ENCODE assay signal across 11 cellular contexts in the genomic region with DNA sequence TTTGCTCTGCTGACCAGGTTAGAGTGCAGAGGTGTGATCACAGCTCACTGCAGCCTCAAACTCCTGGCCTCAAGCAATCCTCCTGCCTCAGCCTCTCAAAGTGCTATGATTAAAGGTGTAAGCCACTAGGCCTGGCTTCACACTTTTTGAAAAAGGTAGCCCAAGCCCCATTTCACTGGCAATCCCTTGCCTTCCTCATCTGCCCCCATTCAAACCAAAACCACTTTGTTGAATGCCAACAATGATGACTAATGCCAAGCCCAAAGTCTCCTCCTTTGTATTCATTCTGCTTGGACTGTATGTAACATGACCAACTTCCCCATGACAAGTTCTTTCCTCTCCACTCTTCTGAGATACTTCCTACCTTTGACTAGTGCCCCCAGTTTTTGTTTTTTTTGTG. TPM values are rescaled to one million over a fixed set of nuclear protein-coding genes. Genes with fewer than 3 reads are reported as not detected.
DNase-seq lines count a peak whose midpoint lies in the region; ATAC-seq and TF ChIP-seq lines count a peak whose summit lies in the region.
"Had no signal": no experiment of that assay in that cellular context is flagged by ENCODE, and none has a peak within 500 bp of the region (broad histone marks: within the 10 kb centered on the region; RNA-seq: fewer than 3 reads in every experiment).

No MANE protein-coding gene starts in this region.

- peaks cover 49% of the 10 kb centered on the region for H3K4me1 ChIP-seq in CD4-positive, alpha-beta memory T cell (ENCODE audit: insufficient read depth, low read length)
- peaks cover 7% of the 10 kb centered on the region; the same call in 1 of the 2 replicates for H3K4me1 ChIP-seq in IMR-90 (ENCODE audit: control insufficient read depth, insufficient read depth, low read length)
- H3K4me1 ChIP-seq in left lung: peaks cover 19 to 61% of the 10 kb centered on the region in 2 donors

- no peaks in the 10 kb centered on the region for H3K36me3 ChIP-seq in CD4-positive, alpha-beta memory T cell (ENCODE audit: insufficient read depth, low read length)
- H3K36me3 ChIP-seq in IMR-90 (ENCODE audit: control insufficient read depth, insufficient read depth, low read length) (no peaks in the 10 kb centered on the region), left lung (no peaks in the 10 kb centered on the region)

- H3K4me2 ChIP-seq in IMR-90 (ENCODE audit: low read depth, low read length): no peak overlapping the region

- peak overlapping the region in 4 of 8 donors; percentile 20 to 51 (median 29) for H3K4me3 Mint-ChIP-seq in CD4-positive, alpha-beta memory T cell
- peak overlapping the region; percentile 30 to 66 for H3K4me3 Mint-ChIP-seq in activated T-cell treated with anti-CD3 and anti-CD28 coated beads, Interleukin-2, amount 50 U/mL, for 72 hours

- TF ChIP-seq RAD21 in IMR-90 (IDR thresholded peaks at IDR 0.05; ENCODE audit: low read length): no peak

- no peak overlapping the region for H4K8ac ChIP-seq in IMR-90 (ENCODE audit: low read depth in 2 of 2, low read length in 2 of 2)

- no peak overlapping the region for H2AK5ac ChIP-seq in IMR-90 (ENCODE audit: low read depth, low read length)

- POLR2A ChIA-PET in CD4-positive, alpha-beta memory T cell (lab: Charles Lee; ENCODE audit: partially characterized antibody): no interaction called here
- POLR2A ChIA-PET in IMR-90 (lab: Charles Lee; ENCODE audit: unreplicated experiment): no interaction called here

- H4K20me1 ChIP-seq in IMR-90 (ENCODE audit: insufficient read depth, low read length): peaks cover 67% of the 10 kb centered on the region

- no peak overlapping the region for H3K4ac ChIP-seq in IMR-90 (ENCODE audit: low read depth, low read length)

- ATAC-seq in IMR-90 (ENCODE audit: low read depth) (0 out of 2 replicates have a peak, but pooled peaks have one; percentile 11), left lung (peak; percentile 61), GM18505 (IDR thresholded peaks at IDR 0.05; ENCODE audit: unreplicated experiment) (no peak)
- peak; percentile 97 to 99 for ATAC-seq in activated T-cell treated with anti-CD3 and anti-CD28 coated beads, Interleukin-2, amount 50 U/mL, for 72 hours (replicated peaks in 1 of 2)

- dilution Hi-C loops in IMR-90 (cut with HindIII; ENCODE audit: low sequenced_read_pairs, unreplicated experiment): no loop called here

- H3K27me3 Mint-ChIP-seq in CD4-positive, alpha-beta memory T cell: no peaks in the 10 kb centered on the region
- H3K27me3 Mint-ChIP-seq in activated T-cell treated with anti-CD3 and anti-CD28 coated beads, Interleukin-2, amount 50 U/mL, for 72 hours (ENCODE audit: low read depth): no peaks in the 10 kb centered on the region

- peaks cover 49 to 75% (median 64%) of the 10 kb centered on the region in 4 donors for H3K4me1 Mint-ChIP-seq in CD4-positive, alpha-beta memory T cell
- peaks cover 50% of the 10 kb centered on the region for H3K4me1 Mint-ChIP-seq in activated T-cell treated with anti-CD3 and anti-CD28 coated beads, Interleukin-2, amount 50 U/mL, for 72 hours (ENCODE audit: low read depth)

- H2AK9ac ChIP-seq in IMR-90 (replicated peaks; ENCODE audit: low read depth, low read length, poor library complexity): no peak overlapping the region

- in situ Hi-C loops in IMR-90 (cut with MboI; ENCODE audit: low sequenced_read_pairs): no loop called here

- H3K36me3 Mint-ChIP-seq in CD4-positive, alpha-beta memory T cell: peaks cover 28 to 37% of the 10 kb centered on the region in 2 donors
- peaks cover 24 to 36% of the 10 kb centered on the region in 2 donors for H3K36me3 Mint-ChIP-seq in activated T-cell treated with anti-CD3 and anti-CD28 coated beads, Interleukin-2, amount 50 U/mL, for 72 hours (ENCODE audit: insufficient read depth in 2 of 2)

- H2BK20ac ChIP-seq in IMR-90 (ENCODE audit: low read depth, low read length): no peak overlapping the region

- H2AFZ ChIP-seq in IMR-90 (replicated peaks; ENCODE audit: low read length, poor library complexity): no peak overlapping the region

- H3K27ac Mint-ChIP-seq in CD4-positive, alpha-beta memory T cell: peak overlapping the region in 6 of 7 donors; percentile 1 to 68 (median 4)
- H3K27ac Mint-ChIP-seq in activated T-cell treated with anti-CD3 and anti-CD28 coated beads, Interleukin-2, amount 50 U/mL, for 72 hours: peak overlapping the region; percentile 86

- no peak overlapping the region for H3K23ac ChIP-seq in IMR-90 (ENCODE audit: low read depth, low read length)

- H3K27me3 ChIP-seq in CD4-positive, alpha-beta memory T cell (ENCODE audit: insufficient read depth, low read length): no peaks in the 10 kb centered on the region
- H3K27me3 ChIP-seq in IMR-90 (ENCODE audit: control insufficient read depth, insufficient read depth, low read length) (no peaks in the 10 kb centered on the region), left lung (no peaks in the 10 kb centered on the region)
- H3K27me3 ChIP-seq: spleen had no signal

- H3K4me3 ChIP-seq in CD4-positive, alpha-beta memory T cell (ENCODE audit: low read length in 2 of 2): no peak overlapping the region
- H3K4me3 ChIP-seq in IMR-90 (ENCODE audit: insufficient read depth, low read depth, low read length) (no peak overlapping the region), left lung (no peak overlapping the region)
- H3K4me3 ChIP-seq: spleen had no signal

- H3K56ac ChIP-seq in IMR-90 (ENCODE audit: extremely low read depth, insufficient read depth, low read length): no peak overlapping the region

- H4K5ac ChIP-seq in IMR-90 (ENCODE audit: low read depth, low read length): no peak overlapping the region

- H3K9me1 ChIP-seq in IMR-90 (ENCODE audit: insufficient read depth, low read length): peaks cover 7% of the 10 kb centered on the region; the same call in 1 of the 2 replicates

- H2BK120ac ChIP-seq in IMR-90 (ENCODE audit: low read depth, low read length): no peak overlapping the region

- H3K9me3 ChIP-seq in CD4-positive, alpha-beta memory T cell (ENCODE audit: control insufficient read depth in 1 of 2, low read length in 2 of 2): peaks cover 0 to 10% of the 10 kb centered on the region in 2 donors
- H3K9me3 ChIP-seq in IMR-90 (ENCODE audit: control insufficient read depth, insufficient read depth, low read length): peaks cover 3% of the 10 kb centered on the region; the same call in 1 of the 2 replicates
- H3K9me3 ChIP-seq in left lung: peaks cover 0 to 23% of the 10 kb centered on the region in 2 donors

- no peak overlapping the region for H2BK5ac ChIP-seq in IMR-90 (ENCODE audit: low read depth, low read length, poor library complexity, severe bottlenecking)

- BruUV-seq in IMR-90 (replicated peaks; lab: Mats Ljungman, UMichigan): no TSS peak

- H3K27ac ChIP-seq in CD4-positive, alpha-beta memory T cell (ENCODE audit: low read depth, low read length): no peak overlapping the region
- H3K27ac ChIP-seq in IMR-90 (ENCODE audit: insufficient read depth, low read length) (no peak overlapping the region), left lung (peak overlapping the region in 1 of 2 donors; percentile 62)

- H3K18ac ChIP-seq in IMR-90 (ENCODE audit: low read depth, low read length): no peak overlapping the region

- H3K9me3 Mint-ChIP-seq in CD4-positive, alpha-beta memory T cell: peaks cover 0 to 23% (median 20%) of the 10 kb centered on the region in 8 donors
- peaks cover 7 to 9% of the 10 kb centered on the region in 2 donors for H3K9me3 Mint-ChIP-seq in activated T-cell treated with anti-CD3 and anti-CD28 coated beads, Interleukin-2, amount 50 U/mL, for 72 hours

- no peak for DNase-seq in CD4-positive, alpha-beta memory T cell
- DNase-seq in IMR-90: peak; percentile 28
- peak; percentile 43 to 50 for DNase-seq in activated T-cell treated with anti-CD3 and anti-CD28 coated beads, Interleukin-2, amount 50 U/mL, for 72 hours
- no peak for DNase-seq in left lung
- DNase-seq in ecto neural progenitor cell (ENCODE audit: low spot score): no peak
- no peak for DNase-seq in cerebellum (ENCODE audit: low spot score)
- DNase-seq in NCI-H2107 (lab: John Stamatoyannopoulos, UW): no peak
- DNase-seq: NCI-H2171 treated with DMSO at 0.1 percent for 48 hours, spleen, substantia nigra had no signal

- TF ChIP-seq POLR2A in IMR-90 (IDR thresholded peaks at IDR 0.05; ENCODE audit: low read depth, low read length) (no peak), GM18505 (IDR thresholded peaks at IDR 0.05; ENCODE audit: borderline replicate concordance, extremely low read depth, insufficient read depth, insufficient read length) (no peak)

- no peak overlapping the region for H3K9ac ChIP-seq in IMR-90 (ENCODE audit: low read depth, low read length)

- no peak overlapping the region for H3K14ac ChIP-seq in IMR-90 (replicated peaks; ENCODE audit: low read depth, low read length)

- H2BK15ac ChIP-seq in IMR-90 (ENCODE audit: low read depth, low read length): no peak overlapping the region

- H3K79me1 ChIP-seq in IMR-90 (ENCODE audit: low read depth in 1 of 2, low read length in 2 of 2): peaks cover 38 to 51% of the 10 kb centered on the region in 2 experiments

- H4K91ac ChIP-seq in IMR-90 (ENCODE audit: insufficient read depth, low read depth, low read length): no peak overlapping the region

- no peak for TF ChIP-seq CTCF in IMR-90 (conservative IDR thresholded peaks at IDR 0.05; ENCODE audit: low read depth, low read length)
- TF ChIP-seq CTCF in left lung (IDR thresholded peaks at IDR 0.05): no peak

- intact Hi-C loops in CD4-positive, alpha-beta memory T cell (cut with micrococcal nuclease): no loop called here
- intact Hi-C loops in IMR-90 (cut with micrococcal nuclease): no loop called here
- intact Hi-C loops in left lung (cut with DNase I): no loop called here

- CTCF ChIA-PET in CD4-positive, alpha-beta memory T cell (lab: Charles Lee; ENCODE audit: partially characterized antibody): interaction anchor here (1.1 to 2.7 kb wide), 3 partner anchors 14 to 224 kb away, joined by 3 to 8 read pairs (median 7); no protein-coding TSS in a partner anchor
- CTCF ChIA-PET in IMR-90 (lab: Yijun Ruan, JAX): interaction anchor here (0.6 kb wide), 1 partner anchor 32 kb away, joined by 3 read pairs; no protein-coding TSS in a partner anchor

TF ChIP-seq in IMR-90, 13 proteins besides CTCF, POLR2A, EP300 and RAD21:
- no peak for TF ChIP-seq FOS (IDR thresholded peaks at IDR 0.05; ENCODE audit: low read depth, low read length)
- no peak for TF ChIP-seq NFE2L2 (IDR thresholded peaks at IDR 0.05; ENCODE audit: low read depth, low read length)
- no peak for TF ChIP-seq BHLHE40 (IDR thresholded peaks at IDR 0.05; ENCODE audit: low read depth, low read length)
- TF ChIP-seq MAZ (IDR thresholded peaks at IDR 0.05; ENCODE audit: borderline replicate concordance, low read depth, low read length): no peak
- no peak for TF ChIP-seq MAFK (IDR thresholded peaks at IDR 0.05; ENCODE audit: low read depth, low read length)
TF ChIP-seq in IMR-90: peak in this region for 0.

RNA-seq across cellular contexts. Expression of a gene that starts 33.1 kb away (rescaled TPM):
- 10 to 100 TPM; 58.5 to 60.6 TPM for total RNA-seq in CD4-positive, alpha-beta memory T cell
- 10 to 100 TPM; 19.4 to 55.3 TPM for polyA plus RNA-seq in CD4-positive, alpha-beta memory T cell
- 14.0 and 19.4 TPM in 2 replicates for total RNA-seq in IMR-90 (2012; rRNA removed)
- 10.5 and 10.8 TPM in 2 replicates for polyA plus RNA-seq in IMR-90 (2012; rRNA removed)
- polyA plus RNA-seq in IMR-90 (2012; cell fraction: cytosol; rRNA removed): 3.9 and 4.9 TPM in 2 replicates
- polyA plus RNA-seq in IMR-90 (2012; cell fraction: nucleus; rRNA removed; ENCODE audit: low replicate concordance): 23.0 and 49.2 TPM in 2 replicates
- total RNA-seq in activated T-cell treated with anti-CD3 and anti-CD28 coated beads, Interleukin-2, amount 50 U/mL, for 72 hours: 10 to 100 TPM; 59.0 to 60.7 TPM
- total RNA-seq in left lung: 10 to 100 TPM; 41.0 to 54.6 TPM
- 33.5 TPM for total RNA-seq in cerebellum

Comparison
In these comparisons a context has a peak if more than half of its experiments do, and no peak if none do; other contexts are left out.
1. DNase-seq: peak in IMR-90 (single experiment) and activated T-cell treated with anti-CD3 and anti-CD28 coated beads, Interleukin-2, amount 50 U/mL, for 72 hours (2 of 2); none in CD4-positive, alpha-beta memory T cell (0 of 5), left lung (0 of 2), ecto neural progenitor cell (single experiment), cerebellum (single experiment) and NCI-H2107 (single experiment).